Comparison of ENCODE assay signal across 2 cellular contexts in the genomic region with DNA sequence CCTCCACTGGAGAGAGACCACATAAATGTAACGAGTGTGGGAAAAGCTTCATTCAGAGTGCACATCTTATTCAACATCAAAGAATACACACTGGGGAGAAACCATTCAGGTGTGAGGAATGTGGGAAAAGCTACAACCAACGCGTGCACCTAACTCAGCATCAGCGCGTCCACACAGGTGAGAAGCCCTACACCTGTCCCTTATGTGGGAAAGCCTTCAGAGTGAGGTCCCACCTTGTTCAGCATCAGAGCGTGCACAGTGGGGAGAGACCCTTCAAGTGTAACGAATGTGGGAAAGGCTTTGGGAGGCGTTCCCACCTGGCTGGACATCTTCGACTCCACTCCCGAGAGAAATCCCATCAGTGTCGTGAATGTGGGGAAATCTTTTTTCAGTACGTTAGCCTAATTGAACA.
TF ChIP-seq lines count a peak whose summit lies in the region.

No MANE protein-coding gene starts in this region.

TF ChIP-seq in liver, 16 proteins besides CTCF, POLR2A, EP300 and RAD21:
- TF ChIP-seq, protein P1, sequence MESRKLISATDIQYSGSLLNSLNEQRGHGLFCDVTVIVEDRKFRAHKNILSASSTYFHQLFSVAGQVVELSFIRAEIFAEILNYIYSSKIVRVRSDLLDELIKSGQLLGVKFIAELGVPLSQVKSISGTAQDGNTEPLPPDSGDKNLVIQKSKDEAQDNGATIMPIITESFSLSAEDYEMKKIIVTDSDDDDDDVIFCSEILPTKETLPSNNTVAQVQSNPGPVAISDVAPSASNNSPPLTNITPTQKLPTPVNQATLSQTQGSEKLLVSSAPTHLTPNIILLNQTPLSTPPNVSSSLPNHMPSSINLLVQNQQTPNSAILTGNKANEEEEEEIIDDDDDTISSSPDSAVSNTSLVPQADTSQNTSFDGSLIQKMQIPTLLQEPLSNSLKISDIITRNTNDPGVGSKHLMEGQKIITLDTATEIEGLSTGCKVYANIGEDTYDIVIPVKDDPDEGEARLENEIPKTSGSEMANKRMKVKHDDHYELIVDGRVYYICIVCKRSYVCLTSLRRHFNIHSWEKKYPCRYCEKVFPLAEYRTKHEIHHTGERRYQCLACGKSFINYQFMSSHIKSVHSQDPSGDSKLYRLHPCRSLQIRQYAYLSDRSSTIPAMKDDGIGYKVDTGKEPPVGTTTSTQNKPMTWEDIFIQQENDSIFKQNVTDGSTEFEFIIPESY (IDR thresholded peaks at IDR 0.05), result no peak
- no peak for TF ChIP-seq SP1 (IDR thresholded peaks at IDR 0.05)
- TF ChIP-seq FOXA1 (IDR thresholded peaks at IDR 0.05), result no peak
- TF ChIP-seq GABPA (IDR thresholded peaks at IDR 0.05 in 1 of 2, conservative IDR thresholded peaks at IDR 0.05 in 1 of 2), result no peak
- TF ChIP-seq, protein P2, sequence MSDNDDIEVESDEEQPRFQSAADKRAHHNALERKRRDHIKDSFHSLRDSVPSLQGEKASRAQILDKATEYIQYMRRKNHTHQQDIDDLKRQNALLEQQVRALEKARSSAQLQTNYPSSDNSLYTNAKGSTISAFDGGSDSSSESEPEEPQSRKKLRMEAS (IDR thresholded peaks at IDR 0.05), result no peak
- TF ChIP-seq HNF4A (conservative IDR thresholded peaks at IDR 0.05), result no peak
- no peak for TF ChIP-seq YY1 (IDR thresholded peaks at IDR 0.05)
- TF ChIP-seq RXRA (IDR thresholded peaks at IDR 0.05), result no peak
- TF ChIP-seq, protein P3, sequence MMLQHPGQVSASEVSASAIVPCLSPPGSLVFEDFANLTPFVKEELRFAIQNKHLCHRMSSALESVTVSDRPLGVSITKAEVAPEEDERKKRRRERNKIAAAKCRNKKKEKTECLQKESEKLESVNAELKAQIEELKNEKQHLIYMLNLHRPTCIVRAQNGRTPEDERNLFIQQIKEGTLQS (IDR thresholded peaks at IDR 0.05), result no peak
- no peak for TF ChIP-seq TAF1 (conservative IDR thresholded peaks at IDR 0.05)
- TF ChIP-seq JUND (IDR thresholded peaks at IDR 0.05), result no peak
- TF ChIP-seq EGR1 (IDR thresholded peaks at IDR 0.05; ENCODE audit: low read depth in 2 of 2), result no peak
- TF ChIP-seq HNF4G (IDR thresholded peaks at IDR 0.05), result no peak
- TF ChIP-seq FOXA2 (IDR thresholded peaks at IDR 0.05), result no peak
- TF ChIP-seq, protein P4, sequence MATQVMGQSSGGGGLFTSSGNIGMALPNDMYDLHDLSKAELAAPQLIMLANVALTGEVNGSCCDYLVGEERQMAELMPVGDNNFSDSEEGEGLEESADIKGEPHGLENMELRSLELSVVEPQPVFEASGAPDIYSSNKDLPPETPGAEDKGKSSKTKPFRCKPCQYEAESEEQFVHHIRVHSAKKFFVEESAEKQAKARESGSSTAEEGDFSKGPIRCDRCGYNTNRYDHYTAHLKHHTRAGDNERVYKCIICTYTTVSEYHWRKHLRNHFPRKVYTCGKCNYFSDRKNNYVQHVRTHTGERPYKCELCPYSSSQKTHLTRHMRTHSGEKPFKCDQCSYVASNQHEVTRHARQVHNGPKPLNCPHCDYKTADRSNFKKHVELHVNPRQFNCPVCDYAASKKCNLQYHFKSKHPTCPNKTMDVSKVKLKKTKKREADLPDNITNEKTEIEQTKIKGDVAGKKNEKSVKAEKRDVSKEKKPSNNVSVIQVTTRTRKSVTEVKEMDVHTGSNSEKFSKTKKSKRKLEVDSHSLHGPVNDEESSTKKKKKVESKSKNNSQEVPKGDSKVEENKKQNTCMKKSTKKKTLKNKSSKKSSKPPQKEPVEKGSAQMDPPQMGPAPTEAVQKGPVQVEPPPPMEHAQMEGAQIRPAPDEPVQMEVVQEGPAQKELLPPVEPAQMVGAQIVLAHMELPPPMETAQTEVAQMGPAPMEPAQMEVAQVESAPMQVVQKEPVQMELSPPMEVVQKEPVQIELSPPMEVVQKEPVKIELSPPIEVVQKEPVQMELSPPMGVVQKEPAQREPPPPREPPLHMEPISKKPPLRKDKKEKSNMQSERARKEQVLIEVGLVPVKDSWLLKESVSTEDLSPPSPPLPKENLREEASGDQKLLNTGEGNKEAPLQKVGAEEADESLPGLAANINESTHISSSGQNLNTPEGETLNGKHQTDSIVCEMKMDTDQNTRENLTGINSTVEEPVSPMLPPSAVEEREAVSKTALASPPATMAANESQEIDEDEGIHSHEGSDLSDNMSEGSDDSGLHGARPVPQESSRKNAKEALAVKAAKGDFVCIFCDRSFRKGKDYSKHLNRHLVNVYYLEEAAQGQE (IDR thresholded peaks at IDR 0.05), result no peak

TF ChIP-seq in HepG2, 621 proteins besides CTCF, POLR2A, EP300 and RAD21:
- TF ChIP-seq JUN (CRISPR knock-in tag; IDR thresholded peaks at IDR 0.05), result no peak
- TF ChIP-seq ZNF33B (CRISPR knock-in tag; IDR thresholded peaks at IDR 0.05), result no peak
- TF ChIP-seq, protein P5, sequence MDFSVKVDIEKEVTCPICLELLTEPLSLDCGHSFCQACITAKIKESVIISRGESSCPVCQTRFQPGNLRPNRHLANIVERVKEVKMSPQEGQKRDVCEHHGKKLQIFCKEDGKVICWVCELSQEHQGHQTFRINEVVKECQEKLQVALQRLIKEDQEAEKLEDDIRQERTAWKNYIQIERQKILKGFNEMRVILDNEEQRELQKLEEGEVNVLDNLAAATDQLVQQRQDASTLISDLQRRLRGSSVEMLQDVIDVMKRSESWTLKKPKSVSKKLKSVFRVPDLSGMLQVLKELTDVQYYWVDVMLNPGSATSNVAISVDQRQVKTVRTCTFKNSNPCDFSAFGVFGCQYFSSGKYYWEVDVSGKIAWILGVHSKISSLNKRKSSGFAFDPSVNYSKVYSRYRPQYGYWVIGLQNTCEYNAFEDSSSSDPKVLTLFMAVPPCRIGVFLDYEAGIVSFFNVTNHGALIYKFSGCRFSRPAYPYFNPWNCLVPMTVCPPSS (IDR thresholded peaks at IDR 0.05), result no peak
- no peak for TF ChIP-seq ZNF773 (CRISPR knock-in tag; IDR thresholded peaks at IDR 0.05; ENCODE audit: borderline replicate concordance)
- TF ChIP-seq ATF1 (CRISPR knock-in tag; IDR thresholded peaks at IDR 0.05), result no peak
- TF ChIP-seq ZNF878 (CRISPR knock-in tag; IDR thresholded peaks at IDR 0.05), result no peak
- TF ChIP-seq, protein P6, sequence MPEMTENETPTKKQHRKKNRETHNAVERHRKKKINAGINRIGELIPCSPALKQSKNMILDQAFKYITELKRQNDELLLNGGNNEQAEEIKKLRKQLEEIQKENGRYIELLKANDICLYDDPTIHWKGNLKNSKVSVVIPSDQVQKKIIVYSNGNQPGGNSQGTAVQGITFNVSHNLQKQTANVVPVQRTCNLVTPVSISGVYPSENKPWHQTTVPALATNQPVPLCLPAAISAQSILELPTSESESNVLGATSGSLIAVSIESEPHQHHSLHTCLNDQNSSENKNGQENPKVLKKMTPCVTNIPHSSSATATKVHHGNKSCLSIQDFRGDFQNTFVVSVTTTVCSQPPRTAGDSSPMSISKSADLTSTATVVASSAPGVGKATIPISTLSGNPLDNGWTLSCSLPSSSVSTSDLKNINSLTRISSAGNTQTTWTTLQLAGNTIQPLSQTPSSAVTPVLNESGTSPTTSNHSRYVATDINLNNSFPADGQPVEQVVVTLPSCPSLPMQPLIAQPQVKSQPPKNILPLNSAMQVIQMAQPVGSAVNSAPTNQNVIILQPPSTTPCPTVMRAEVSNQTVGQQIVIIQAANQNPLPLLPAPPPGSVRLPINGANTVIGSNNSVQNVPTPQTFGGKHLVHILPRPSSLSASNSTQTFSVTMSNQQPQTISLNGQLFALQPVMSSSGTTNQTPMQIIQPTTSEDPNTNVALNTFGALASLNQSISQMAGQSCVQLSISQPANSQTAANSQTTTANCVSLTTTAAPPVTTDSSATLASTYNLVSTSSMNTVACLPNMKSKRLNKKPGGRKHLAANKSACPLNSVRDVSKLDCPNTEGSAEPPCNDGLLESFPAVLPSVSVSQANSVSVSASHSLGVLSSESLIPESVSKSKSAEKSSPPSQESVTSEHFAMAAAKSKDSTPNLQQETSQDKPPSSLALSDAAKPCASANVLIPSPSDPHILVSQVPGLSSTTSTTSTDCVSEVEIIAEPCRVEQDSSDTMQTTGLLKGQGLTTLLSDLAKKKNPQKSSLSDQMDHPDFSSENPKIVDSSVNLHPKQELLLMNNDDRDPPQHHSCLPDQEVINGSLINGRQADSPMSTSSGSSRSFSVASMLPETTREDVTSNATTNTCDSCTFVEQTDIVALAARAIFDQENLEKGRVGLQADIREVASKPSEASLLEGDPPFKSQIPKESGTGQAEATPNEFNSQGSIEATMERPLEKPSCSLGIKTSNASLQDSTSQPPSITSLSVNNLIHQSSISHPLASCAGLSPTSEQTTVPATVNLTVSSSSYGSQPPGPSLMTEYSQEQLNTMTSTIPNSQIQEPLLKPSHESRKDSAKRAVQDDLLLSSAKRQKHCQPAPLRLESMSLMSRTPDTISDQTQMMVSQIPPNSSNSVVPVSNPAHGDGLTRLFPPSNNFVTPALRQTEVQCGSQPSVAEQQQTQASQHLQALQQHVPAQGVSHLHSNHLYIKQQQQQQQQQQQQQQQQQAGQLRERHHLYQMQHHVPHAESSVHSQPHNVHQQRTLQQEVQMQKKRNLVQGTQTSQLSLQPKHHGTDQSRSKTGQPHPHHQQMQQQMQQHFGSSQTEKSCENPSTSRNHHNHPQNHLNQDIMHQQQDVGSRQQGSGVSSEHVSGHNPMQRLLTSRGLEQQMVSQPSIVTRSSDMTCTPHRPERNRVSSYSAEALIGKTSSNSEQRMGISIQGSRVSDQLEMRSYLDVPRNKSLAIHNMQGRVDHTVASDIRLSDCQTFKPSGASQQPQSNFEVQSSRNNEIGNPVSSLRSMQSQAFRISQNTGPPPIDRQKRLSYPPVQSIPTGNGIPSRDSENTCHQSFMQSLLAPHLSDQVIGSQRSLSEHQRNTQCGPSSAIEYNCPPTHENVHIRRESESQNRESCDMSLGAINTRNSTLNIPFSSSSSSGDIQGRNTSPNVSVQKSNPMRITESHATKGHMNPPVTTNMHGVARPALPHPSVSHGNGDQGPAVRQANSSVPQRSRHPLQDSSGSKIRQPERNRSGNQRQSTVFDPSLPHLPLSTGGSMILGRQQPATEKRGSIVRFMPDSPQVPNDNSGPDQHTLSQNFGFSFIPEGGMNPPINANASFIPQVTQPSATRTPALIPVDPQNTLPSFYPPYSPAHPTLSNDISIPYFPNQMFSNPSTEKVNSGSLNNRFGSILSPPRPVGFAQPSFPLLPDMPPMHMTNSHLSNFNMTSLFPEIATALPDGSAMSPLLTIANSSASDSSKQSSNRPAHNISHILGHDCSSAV (CRISPR knock-in tag; IDR thresholded peaks at IDR 0.05; ENCODE audit: borderline replicate concordance), result no peak
- no peak for TF ChIP-seq SETDB1 (CRISPR knock-in tag; IDR thresholded peaks at IDR 0.05; ENCODE audit: borderline replicate concordance)
- TF ChIP-seq FOXA3 (CRISPR knock-in tag; IDR thresholded peaks at IDR 0.05), result no peak
- TF ChIP-seq KLF15 (CRISPR knock-in tag; IDR thresholded peaks at IDR 0.05; ENCODE audit: borderline replicate concordance), result no peak
- no peak for TF ChIP-seq ZNF556 (CRISPR knock-in tag; IDR thresholded peaks at IDR 0.05; ENCODE audit: borderline replicate concordance)
- TF ChIP-seq ZNF615 (CRISPR knock-in tag; IDR thresholded peaks at IDR 0.05; ENCODE audit: borderline replicate concordance), result no peak
- TF ChIP-seq, protein P7, sequence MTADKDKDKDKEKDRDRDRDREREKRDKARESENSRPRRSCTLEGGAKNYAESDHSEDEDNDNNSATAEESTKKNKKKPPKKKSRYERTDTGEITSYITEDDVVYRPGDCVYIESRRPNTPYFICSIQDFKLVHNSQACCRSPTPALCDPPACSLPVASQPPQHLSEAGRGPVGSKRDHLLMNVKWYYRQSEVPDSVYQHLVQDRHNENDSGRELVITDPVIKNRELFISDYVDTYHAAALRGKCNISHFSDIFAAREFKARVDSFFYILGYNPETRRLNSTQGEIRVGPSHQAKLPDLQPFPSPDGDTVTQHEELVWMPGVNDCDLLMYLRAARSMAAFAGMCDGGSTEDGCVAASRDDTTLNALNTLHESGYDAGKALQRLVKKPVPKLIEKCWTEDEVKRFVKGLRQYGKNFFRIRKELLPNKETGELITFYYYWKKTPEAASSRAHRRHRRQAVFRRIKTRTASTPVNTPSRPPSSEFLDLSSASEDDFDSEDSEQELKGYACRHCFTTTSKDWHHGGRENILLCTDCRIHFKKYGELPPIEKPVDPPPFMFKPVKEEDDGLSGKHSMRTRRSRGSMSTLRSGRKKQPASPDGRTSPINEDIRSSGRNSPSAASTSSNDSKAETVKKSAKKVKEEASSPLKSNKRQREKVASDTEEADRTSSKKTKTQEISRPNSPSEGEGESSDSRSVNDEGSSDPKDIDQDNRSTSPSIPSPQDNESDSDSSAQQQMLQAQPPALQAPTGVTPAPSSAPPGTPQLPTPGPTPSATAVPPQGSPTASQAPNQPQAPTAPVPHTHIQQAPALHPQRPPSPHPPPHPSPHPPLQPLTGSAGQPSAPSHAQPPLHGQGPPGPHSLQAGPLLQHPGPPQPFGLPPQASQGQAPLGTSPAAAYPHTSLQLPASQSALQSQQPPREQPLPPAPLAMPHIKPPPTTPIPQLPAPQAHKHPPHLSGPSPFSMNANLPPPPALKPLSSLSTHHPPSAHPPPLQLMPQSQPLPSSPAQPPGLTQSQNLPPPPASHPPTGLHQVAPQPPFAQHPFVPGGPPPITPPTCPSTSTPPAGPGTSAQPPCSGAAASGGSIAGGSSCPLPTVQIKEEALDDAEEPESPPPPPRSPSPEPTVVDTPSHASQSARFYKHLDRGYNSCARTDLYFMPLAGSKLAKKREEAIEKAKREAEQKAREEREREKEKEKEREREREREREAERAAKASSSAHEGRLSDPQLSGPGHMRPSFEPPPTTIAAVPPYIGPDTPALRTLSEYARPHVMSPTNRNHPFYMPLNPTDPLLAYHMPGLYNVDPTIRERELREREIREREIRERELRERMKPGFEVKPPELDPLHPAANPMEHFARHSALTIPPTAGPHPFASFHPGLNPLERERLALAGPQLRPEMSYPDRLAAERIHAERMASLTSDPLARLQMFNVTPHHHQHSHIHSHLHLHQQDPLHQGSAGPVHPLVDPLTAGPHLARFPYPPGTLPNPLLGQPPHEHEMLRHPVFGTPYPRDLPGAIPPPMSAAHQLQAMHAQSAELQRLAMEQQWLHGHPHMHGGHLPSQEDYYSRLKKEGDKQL (CRISPR knock-in tag; IDR thresholded peaks at IDR 0.05; ENCODE audit: low read depth), result no peak
- TF ChIP-seq ZNF572 (CRISPR knock-in tag; IDR thresholded peaks at IDR 0.05), result no peak
